Comparison of ENCODE assay signal across 8 cellular contexts in the genomic region with DNA sequence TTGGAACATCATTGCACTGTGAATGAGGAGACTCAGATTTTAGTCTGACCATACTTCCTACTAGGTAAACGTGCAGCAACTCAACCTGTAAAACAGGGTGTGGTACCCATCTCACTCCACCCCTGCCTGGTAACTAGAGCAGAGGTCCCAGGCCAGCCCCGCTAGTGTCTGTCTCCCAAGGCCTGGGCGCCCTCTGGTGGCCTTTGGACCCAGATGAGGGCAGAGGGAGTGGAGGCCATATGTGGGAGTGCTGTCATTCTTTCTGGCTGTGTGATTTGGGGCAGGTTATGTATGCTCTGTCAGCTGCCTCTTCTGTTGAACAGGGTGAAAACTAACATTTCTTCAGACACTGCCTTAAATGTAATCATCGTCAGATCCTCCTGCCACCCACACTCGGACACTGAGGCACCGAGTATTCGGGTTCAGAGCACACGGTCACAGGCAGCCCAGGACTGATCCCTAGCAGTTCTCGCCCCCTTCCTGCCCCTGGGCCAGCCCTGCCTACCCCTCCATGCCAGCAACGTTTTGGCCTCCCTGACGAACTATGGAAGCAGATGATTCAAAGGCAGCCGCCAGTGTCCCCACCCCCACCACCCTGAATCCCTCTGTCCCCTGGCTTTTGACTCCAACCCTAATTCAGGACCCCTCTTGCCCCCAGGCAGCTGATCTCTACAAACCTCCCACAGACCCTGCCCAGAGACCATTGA.
DNase-seq lines count a peak whose midpoint lies in the region; ATAC-seq, FAIRE-seq and TF ChIP-seq lines count a peak whose summit lies in the region.

No MANE protein-coding gene starts in this region.

- WGBS in right cardiac atrium: 51% methylated on average over 12 of the region's 12 CpGs

- H3K9me3 Mint-ChIP-seq in T-helper 2 cell treated with Interferon-gamma antibody and Interleukin-4, amounts not matched to agents 5 μg/mL and 100 μg/mL, for 36 hours: no peaks in the 10 kb centered on the region

- peaks cover 65% of the 10 kb centered on the region for H3K4me1 Mint-ChIP-seq in T-helper 2 cell treated with Interferon-gamma antibody and Interleukin-4, amounts not matched to agents 5 μg/mL and 100 μg/mL, for 36 hours (ENCODE audit: low read depth)

- H3K4me3 Mint-ChIP-seq in T-helper 2 cell treated with Interferon-gamma antibody and Interleukin-4, amounts not matched to agents 5 μg/mL and 100 μg/mL, for 36 hours: no peak overlapping the region

- H3K9me3 ChIP-seq in right cardiac atrium (ENCODE audit: control insufficient read depth, low read length) (no peaks in the 10 kb centered on the region), gastrocnemius medialis (no peaks in the 10 kb centered on the region)

- peaks cover 53% of the 10 kb centered on the region for H3K36me3 Mint-ChIP-seq in T-helper 2 cell treated with Interferon-gamma antibody and Interleukin-4, amounts not matched to agents 5 μg/mL and 100 μg/mL, for 36 hours (ENCODE audit: low read depth)

- DNase-seq in GM12892 (ENCODE audit: insufficient read length) (peak; percentile 85), NCI-H1436 (lab: John Stamatoyannopoulos, UW) (peak; percentile 52), amniotic stem cell (lab: John Stamatoyannopoulos, UW) (peak; percentile 66), right cardiac atrium (peak; percentile 86 to 96 (median 93)), gastrocnemius medialis (peak; percentile 42 to 77), mesenteric fat pad (ENCODE audit: low spot score) (no peak)
- DNase-seq in T-helper 2 cell treated with Interferon-gamma antibody and Interleukin-4, amounts not matched to agents 5 μg/mL and 100 μg/mL, for 36 hours (ENCODE audit: low spot score): peak; percentile 75

- no peak for TF ChIP-seq POLR2A in GM12892 (IDR thresholded peaks at IDR 0.05; ENCODE audit: low read depth, low read length)
- no peak for TF ChIP-seq POLR2A in gastrocnemius medialis (IDR thresholded peaks at IDR 0.05)

- H3K4me1 ChIP-seq in right cardiac atrium (ENCODE audit: control insufficient read depth, insufficient read depth, low read length): no peaks in the 10 kb centered on the region
- peaks cover 0 to 12% of the 10 kb centered on the region in 2 donors for H3K4me1 ChIP-seq in gastrocnemius medialis

- no peak overlapping the region for H3K4me3 ChIP-seq in right cardiac atrium (ENCODE audit: low read length)
- H3K4me3 ChIP-seq in gastrocnemius medialis: no peak overlapping the region

- intact Hi-C loops in right cardiac atrium (cut with DNase I): loop anchor here (2.0 to 10.0 kb wide), 5 partner anchors 93 to 380 kb away; no protein-coding TSS in a partner anchor
- intact Hi-C loops in gastrocnemius medialis (cut with DNase I; ENCODE audit: low total_unique reads): loop anchor here (1.0 kb wide), 2 partner anchors 174 to 376 kb away; no protein-coding TSS in a partner anchor

- H3K27ac ChIP-seq in right cardiac atrium (ENCODE audit: low read length) (no peak overlapping the region), gastrocnemius medialis (no peak overlapping the region)

- FAIRE-seq in GM12892 (lab: Jason Lieb, UNC): peak; percentile 87

- in situ Hi-C loops in gastrocnemius medialis (cut with MboI; ENCODE audit: low sequenced_read_pairs in 4 of 4): loop anchor here (5.0 to 10.0 kb wide), 5 partner anchors 40 to 377 kb away; no protein-coding TSS in a partner anchor

- H3K27me3 Mint-ChIP-seq in T-helper 2 cell treated with Interferon-gamma antibody and Interleukin-4, amounts not matched to agents 5 μg/mL and 100 μg/mL, for 36 hours (ENCODE audit: low read depth): no peaks in the 10 kb centered on the region

- H3K27ac Mint-ChIP-seq in T-helper 2 cell treated with Interferon-gamma antibody and Interleukin-4, amounts not matched to agents 5 μg/mL and 100 μg/mL, for 36 hours: peak overlapping the region; percentile 7

- H3K36me3 ChIP-seq in gastrocnemius medialis: no peaks in the 10 kb centered on the region

- peak; percentile 71 for ATAC-seq in HG02763 (IDR thresholded peaks at IDR 0.05; ENCODE audit: unreplicated experiment)
- ATAC-seq in right cardiac atrium: peak; percentile 91 to 93
- ATAC-seq in gastrocnemius medialis: peak; percentile 81 to 94

- H3K27me3 ChIP-seq in right cardiac atrium (ENCODE audit: control insufficient read depth, insufficient read depth) (no peaks in the 10 kb centered on the region), gastrocnemius medialis (peaks cover 0 to 7% (median 0%) of the 10 kb centered on the region in 3 donors)

- peak; percentile 74 to 91 (median 82) for TF ChIP-seq CTCF in gastrocnemius medialis (IDR thresholded peaks at IDR 0.05 in 4 of 5, conservative IDR thresholded peaks at IDR 0.05 in 1 of 5)
